ENCODE assay signal across 21 cellular contexts in genomic region chr7:20474244-20474643, GRCh38.
DNase-seq lines count a peak whose midpoint lies in the region; ATAC-seq, FAIRE-seq and TF ChIP-seq lines count a peak whose summit lies in the region.
"Had no signal": no experiment of that assay in that cellular context is flagged by ENCODE, and none has a peak within 500 bp of the region (broad histone marks: within the 10 kb centered on the region; RNA-seq: fewer than 3 reads in every experiment).

No MANE protein-coding gene starts in this region.

- peak; percentile 74 for FAIRE-seq in H54 (lab: Jason Lieb, UNC)
- FAIRE-seq: GM12891, GM18507 had no signal

- no peak for TF ChIP-seq POLR2A in H54 (IDR thresholded peaks at IDR 0.05; ENCODE audit: low read depth, low read length)

- no peak for ATAC-seq in HG03439 (IDR thresholded peaks at IDR 0.05; ENCODE audit: unreplicated experiment)
- ATAC-seq in activated CD4-positive, CD25-positive, alpha-beta regulatory T cell treated with anti-CD3 and anti-CD28 coated beads, Interleukin-2, amount 50 U/mL, for 24 hours, result no peak

- peak; percentile 36 for DNase-seq in A172 (ENCODE audit: low spot score)
- DNase-seq in H54 (ENCODE audit: insufficient read length, low spot score), result peak; percentile 7
- peak; percentile 10 for DNase-seq in NOMO-1 treated with dmso at 0.1 percent for 144 hours (lab: John Stamatoyannopoulos, UW; ENCODE audit: unreplicated experiment)
- DNase-seq in kidney tubule cell (ENCODE audit: low spot score), result peak; percentile 31
- DNase-seq in mucosa of gallbladder (ENCODE audit: low spot score), result no peak
- DNase-seq in RPMI8226, result no peak
- DNase-seq: 8988T; CD4-positive, alpha-beta T cell; DMS153; EL; Kasumi-1; NCI-H1105; NCI-H2081; NCI-H2171 treated with DMSO at 0.1 percent for 48 hours; NCI-H446 treated with DMSO at 0.1 percent for 48 hours; NCI-H748 treated with DMSO at 0.1 percent for 48 hours; NK-92 treated with Interleukin-12 subunit alpha and Interleukin-12 subunit beta, amount 100 ng/mL, for 24 hours had no signal

Comparison
In these comparisons a context has a peak if more than half of its experiments do, and no peak if none do; other contexts are left out.
1. DNase-seq: peak in A172 (single experiment), H54 (single experiment), NOMO-1 treated with dmso at 0.1 percent for 144 hours (single experiment) and kidney tubule cell (single experiment); none in mucosa of gallbladder (single experiment) and RPMI8226 (single experiment).